Comparison of ENCODE assay signal across 1 cellular context in genomic region chr14:80954771-80955299, GRCh38.
A peak's percentile ranks its signal among the peaks of the same experiment; 100 is the strongest.
TF ChIP-seq lines count a peak whose summit lies in the region.

No MANE protein-coding gene starts in this region.

TF ChIP-seq in HepG2, 621 proteins besides CTCF, POLR2A, EP300 and RAD21 (continued from another document and continues in another):
- TF ChIP-seq ZBED4 (CRISPR knock-in tag; IDR thresholded peaks at IDR 0.05; ENCODE audit: borderline replicate concordance) (no peak), ZNF274 (CRISPR knock-in tag; IDR thresholded peaks at IDR 0.05) (no peak), KDM2A (CRISPR knock-in tag; IDR thresholded peaks at IDR 0.05; ENCODE audit: borderline replicate concordance, low read depth) (peak; percentile 72; the same call in 1 of the 2 replicates), ZNF367 (CRISPR knock-in tag; IDR thresholded peaks at IDR 0.05; ENCODE audit: borderline replicate concordance) (no peak), NRL (CRISPR knock-in tag; IDR thresholded peaks at IDR 0.05; ENCODE audit: borderline replicate concordance) (peak; percentile 52; the same call in 1 of the 2 replicates), HNRNPLL (IDR thresholded peaks at IDR 0.05; ENCODE audit: low read depth, low read length, poor library complexity, severe bottlenecking) (peak; percentile 44), PRPF4 (IDR thresholded peaks at IDR 0.05; ENCODE audit: low read depth, low read length, poor library complexity, severe bottlenecking) (no peak), CBX2 (IDR thresholded peaks at IDR 0.05; ENCODE audit: low read depth, low read length) (no peak), CBX2 (CRISPR knock-in tag; IDR thresholded peaks at IDR 0.05; ENCODE audit: low read depth) (no peak), MZF1 (CRISPR knock-in tag; IDR thresholded peaks at IDR 0.05; ENCODE audit: borderline replicate concordance) (no peak), ZMYM4 (CRISPR knock-in tag; IDR thresholded peaks at IDR 0.05) (peak; percentile 54), ISL2 (CRISPR knock-in tag; IDR thresholded peaks at IDR 0.05) (no peak), SP4 (CRISPR knock-in tag; IDR thresholded peaks at IDR 0.05) (no peak), POLR2AphosphoS5 (IDR thresholded peaks at IDR 0.05; ENCODE audit: low read depth, low read length) (no peak), REPIN1 (CRISPR knock-in tag; IDR thresholded peaks at IDR 0.05; ENCODE audit: borderline replicate concordance, low read depth) (no peak), SP1 (IDR thresholded peaks at IDR 0.05) (no peak), SP1 (CRISPR knock-in tag; IDR thresholded peaks at IDR 0.05) (no peak), ZNF564 (CRISPR knock-in tag; IDR thresholded peaks at IDR 0.05) (peak; percentile 67; the same call in 1 of the 2 replicates), MAX (IDR thresholded peaks at IDR 0.05) (peak; percentile 45), HNRNPH1 (optimal IDR thresholded peaks at IDR 0.05; ENCODE audit: low read depth, low read length) (no peak), ZNF513 (CRISPR knock-in tag; conservative IDR thresholded peaks at IDR 0.05) (no peak), GATAD1 (CRISPR knock-in tag; IDR thresholded peaks at IDR 0.05) (no peak), RBAK (CRISPR knock-in tag; IDR thresholded peaks at IDR 0.05) (no peak), ZNF329 (CRISPR knock-in tag; IDR thresholded peaks at IDR 0.05; ENCODE audit: low read depth) (no peak), SALL1 (CRISPR knock-in tag; IDR thresholded peaks at IDR 0.05) (peak; percentile 22; the same call in 1 of the 2 replicates), ETV5 (CRISPR knock-in tag; IDR thresholded peaks at IDR 0.05; ENCODE audit: borderline replicate concordance) (0 out of 2 replicates have a peak, but pooled peaks have one; percentile 19), ZNF232 (CRISPR knock-in tag; IDR thresholded peaks at IDR 0.05; ENCODE audit: borderline replicate concordance) (no peak), ZBTB3 (CRISPR knock-in tag; IDR thresholded peaks at IDR 0.05; ENCODE audit: borderline replicate concordance, low read depth) (no peak), TFDP2 (CRISPR knock-in tag; IDR thresholded peaks at IDR 0.05) (peak; percentile 45; the same call in 1 of the 2 replicates), SAP130 (CRISPR knock-in tag; IDR thresholded peaks at IDR 0.05; ENCODE audit: low read depth) (peak; percentile 25; the same call in 1 of the 2 replicates), PHF5A (CRISPR knock-in tag; IDR thresholded peaks at IDR 0.05; ENCODE audit: low read depth, unreplicated experiment) (no peak), TCF7 (IDR thresholded peaks at IDR 0.05; ENCODE audit: low read depth) (no peak), PHF21A (CRISPR knock-in tag; IDR thresholded peaks at IDR 0.05) (no peak), ZFP90 (CRISPR knock-in tag; IDR thresholded peaks at IDR 0.05; ENCODE audit: borderline replicate concordance) (no peak), SOX6 (IDR thresholded peaks at IDR 0.05) (no peak), SOX6 (CRISPR knock-in tag; IDR thresholded peaks at IDR 0.05) (peak; percentile 12; the same call in 1 of the 2 replicates)
- TF ChIP-seq, protein P1, sequence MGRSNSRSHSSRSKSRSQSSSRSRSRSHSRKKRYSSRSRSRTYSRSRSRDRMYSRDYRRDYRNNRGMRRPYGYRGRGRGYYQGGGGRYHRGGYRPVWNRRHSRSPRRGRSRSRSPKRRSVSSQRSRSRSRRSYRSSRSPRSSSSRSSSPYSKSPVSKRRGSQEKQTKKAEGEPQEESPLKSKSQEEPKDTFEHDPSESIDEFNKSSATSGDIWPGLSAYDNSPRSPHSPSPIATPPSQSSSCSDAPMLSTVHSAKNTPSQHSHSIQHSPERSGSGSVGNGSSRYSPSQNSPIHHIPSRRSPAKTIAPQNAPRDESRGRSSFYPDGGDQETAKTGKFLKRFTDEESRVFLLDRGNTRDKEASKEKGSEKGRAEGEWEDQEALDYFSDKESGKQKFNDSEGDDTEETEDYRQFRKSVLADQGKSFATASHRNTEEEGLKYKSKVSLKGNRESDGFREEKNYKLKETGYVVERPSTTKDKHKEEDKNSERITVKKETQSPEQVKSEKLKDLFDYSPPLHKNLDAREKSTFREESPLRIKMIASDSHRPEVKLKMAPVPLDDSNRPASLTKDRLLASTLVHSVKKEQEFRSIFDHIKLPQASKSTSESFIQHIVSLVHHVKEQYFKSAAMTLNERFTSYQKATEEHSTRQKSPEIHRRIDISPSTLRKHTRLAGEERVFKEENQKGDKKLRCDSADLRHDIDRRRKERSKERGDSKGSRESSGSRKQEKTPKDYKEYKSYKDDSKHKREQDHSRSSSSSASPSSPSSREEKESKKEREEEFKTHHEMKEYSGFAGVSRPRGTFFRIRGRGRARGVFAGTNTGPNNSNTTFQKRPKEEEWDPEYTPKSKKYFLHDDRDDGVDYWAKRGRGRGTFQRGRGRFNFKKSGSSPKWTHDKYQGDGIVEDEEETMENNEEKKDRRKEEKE (IDR thresholded peaks at IDR 0.05) = no peak
- TF ChIP-seq, protein P2, sequence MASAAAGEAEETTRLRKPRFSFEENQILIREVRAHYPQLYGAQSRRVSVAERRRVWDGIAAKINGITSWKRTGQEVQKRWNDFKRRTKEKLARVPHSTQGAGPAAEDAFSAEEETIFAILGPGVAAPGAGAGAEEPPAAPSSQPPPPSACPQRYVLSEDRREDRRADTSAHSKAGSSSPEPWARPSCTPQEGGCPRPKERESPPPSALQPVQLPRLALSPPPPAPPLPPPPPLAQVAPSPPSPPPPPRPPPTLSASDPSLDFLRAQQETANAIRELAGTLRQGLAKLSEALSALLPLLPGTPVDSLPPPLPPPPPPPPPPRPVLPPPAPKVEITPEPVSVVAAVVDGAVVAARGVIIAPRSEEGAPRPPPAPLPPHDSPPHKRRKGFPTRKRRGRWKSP (CRISPR knock-in tag; IDR thresholded peaks at IDR 0.05) = no peak
- TF ChIP-seq, protein P3, sequence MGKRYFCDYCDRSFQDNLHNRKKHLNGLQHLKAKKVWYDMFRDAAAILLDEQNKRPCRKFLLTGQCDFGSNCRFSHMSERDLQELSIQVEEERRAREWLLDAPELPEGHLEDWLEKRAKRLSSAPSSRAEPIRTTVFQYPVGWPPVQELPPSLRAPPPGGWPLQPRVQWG (CRISPR knock-in tag; IDR thresholded peaks at IDR 0.05; ENCODE audit: borderline replicate concordance, low read depth) = no peak
- TF ChIP-seq, protein P4, sequence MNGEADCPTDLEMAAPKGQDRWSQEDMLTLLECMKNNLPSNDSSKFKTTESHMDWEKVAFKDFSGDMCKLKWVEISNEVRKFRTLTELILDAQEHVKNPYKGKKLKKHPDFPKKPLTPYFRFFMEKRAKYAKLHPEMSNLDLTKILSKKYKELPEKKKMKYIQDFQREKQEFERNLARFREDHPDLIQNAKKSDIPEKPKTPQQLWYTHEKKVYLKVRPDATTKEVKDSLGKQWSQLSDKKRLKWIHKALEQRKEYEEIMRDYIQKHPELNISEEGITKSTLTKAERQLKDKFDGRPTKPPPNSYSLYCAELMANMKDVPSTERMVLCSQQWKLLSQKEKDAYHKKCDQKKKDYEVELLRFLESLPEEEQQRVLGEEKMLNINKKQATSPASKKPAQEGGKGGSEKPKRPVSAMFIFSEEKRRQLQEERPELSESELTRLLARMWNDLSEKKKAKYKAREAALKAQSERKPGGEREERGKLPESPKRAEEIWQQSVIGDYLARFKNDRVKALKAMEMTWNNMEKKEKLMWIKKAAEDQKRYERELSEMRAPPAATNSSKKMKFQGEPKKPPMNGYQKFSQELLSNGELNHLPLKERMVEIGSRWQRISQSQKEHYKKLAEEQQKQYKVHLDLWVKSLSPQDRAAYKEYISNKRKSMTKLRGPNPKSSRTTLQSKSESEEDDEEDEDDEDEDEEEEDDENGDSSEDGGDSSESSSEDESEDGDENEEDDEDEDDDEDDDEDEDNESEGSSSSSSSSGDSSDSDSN (CRISPR knock-in tag; IDR thresholded peaks at IDR 0.05) = no peak
- TF ChIP-seq, protein P5, sequence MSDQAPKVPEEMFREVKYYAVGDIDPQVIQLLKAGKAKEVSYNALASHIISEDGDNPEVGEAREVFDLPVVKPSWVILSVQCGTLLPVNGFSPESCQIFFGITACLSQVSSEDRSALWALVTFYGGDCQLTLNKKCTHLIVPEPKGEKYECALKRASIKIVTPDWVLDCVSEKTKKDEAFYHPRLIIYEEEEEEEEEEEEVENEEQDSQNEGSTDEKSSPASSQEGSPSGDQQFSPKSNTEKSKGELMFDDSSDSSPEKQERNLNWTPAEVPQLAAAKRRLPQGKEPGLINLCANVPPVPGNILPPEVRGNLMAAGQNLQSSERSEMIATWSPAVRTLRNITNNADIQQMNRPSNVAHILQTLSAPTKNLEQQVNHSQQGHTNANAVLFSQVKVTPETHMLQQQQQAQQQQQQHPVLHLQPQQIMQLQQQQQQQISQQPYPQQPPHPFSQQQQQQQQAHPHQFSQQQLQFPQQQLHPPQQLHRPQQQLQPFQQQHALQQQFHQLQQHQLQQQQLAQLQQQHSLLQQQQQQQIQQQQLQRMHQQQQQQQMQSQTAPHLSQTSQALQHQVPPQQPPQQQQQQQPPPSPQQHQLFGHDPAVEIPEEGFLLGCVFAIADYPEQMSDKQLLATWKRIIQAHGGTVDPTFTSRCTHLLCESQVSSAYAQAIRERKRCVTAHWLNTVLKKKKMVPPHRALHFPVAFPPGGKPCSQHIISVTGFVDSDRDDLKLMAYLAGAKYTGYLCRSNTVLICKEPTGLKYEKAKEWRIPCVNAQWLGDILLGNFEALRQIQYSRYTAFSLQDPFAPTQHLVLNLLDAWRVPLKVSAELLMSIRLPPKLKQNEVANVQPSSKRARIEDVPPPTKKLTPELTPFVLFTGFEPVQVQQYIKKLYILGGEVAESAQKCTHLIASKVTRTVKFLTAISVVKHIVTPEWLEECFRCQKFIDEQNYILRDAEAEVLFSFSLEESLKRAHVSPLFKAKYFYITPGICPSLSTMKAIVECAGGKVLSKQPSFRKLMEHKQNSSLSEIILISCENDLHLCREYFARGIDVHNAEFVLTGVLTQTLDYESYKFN (CRISPR knock-in tag; conservative IDR thresholded peaks at IDR 0.05) = no peak
- TF ChIP-seq, protein P6, sequence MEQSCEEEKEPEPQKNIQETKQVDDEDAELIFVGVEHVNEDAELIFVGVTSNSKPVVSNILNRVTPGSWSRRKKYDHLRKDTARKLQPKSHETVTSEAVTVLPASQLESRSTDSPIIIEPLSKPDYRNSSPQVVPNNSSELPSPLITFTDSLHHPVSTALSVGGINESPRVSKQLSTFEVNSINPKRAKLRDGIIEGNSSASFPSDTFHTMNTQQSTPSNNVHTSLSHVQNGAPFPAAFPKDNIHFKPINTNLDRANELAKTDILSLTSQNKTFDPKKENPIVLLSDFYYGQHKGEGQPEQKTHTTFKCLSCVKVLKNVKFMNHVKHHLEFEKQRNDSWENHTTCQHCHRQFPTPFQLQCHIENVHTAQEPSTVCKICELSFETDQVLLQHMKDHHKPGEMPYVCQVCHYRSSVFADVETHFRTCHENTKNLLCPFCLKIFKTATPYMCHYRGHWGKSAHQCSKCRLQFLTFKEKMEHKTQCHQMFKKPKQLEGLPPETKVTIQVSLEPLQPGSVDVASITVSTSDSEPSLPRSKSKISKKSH (CRISPR knock-in tag; IDR thresholded peaks at IDR 0.05; ENCODE audit: borderline replicate concordance) = no peak
